Comparison of ENCODE assay signal across 18 cellular contexts in genomic region chr1:157941939-157942338, GRCh38. TPM values are rescaled to one million over a fixed set of nuclear protein-coding genes. Genes with fewer than 3 reads are reported as not detected.
DNase-seq lines count a peak whose midpoint lies in the region; ATAC-seq and TF ChIP-seq lines count a peak whose summit lies in the region.
"Had no signal": no experiment of that assay in that cellular context is flagged by ENCODE, and none has a peak within 500 bp of the region (broad histone marks: within the 10 kb centered on the region; RNA-seq: fewer than 3 reads in every experiment).

No MANE protein-coding gene starts in this region.

- no peaks in the 10 kb centered on the region for H3K27me3 ChIP-seq in right atrium auricular region
- H3K27me3 ChIP-seq: BLaER1 treated with 17β-estradiol and CSF1 and Interleukin-3, amounts not matched to agents 10 nM and 100 nM had no signal

- no peaks in the 10 kb centered on the region for H3K4me1 ChIP-seq in right atrium auricular region
- H3K4me1 ChIP-seq: A549 had no signal

- no peak overlapping the region for H3K27ac ChIP-seq in right atrium auricular region
- H3K27ac ChIP-seq: 22Rv1; A549; BLaER1 treated with 17β-estradiol and CSF1 and Interleukin-3, amounts not matched to agents 10 nM and 100 nM; C4-2B had no signal

- TF ChIP-seq CTCF in right atrium auricular region (IDR thresholded peaks at IDR 0.05): no peak

- ATAC-seq in Right ventricle myocardium inferior (peak; percentile 68), left ventricle myocardium superior (peak; percentile 27), sciatic nerve (peak; percentile 77), GM21528 (IDR thresholded peaks at IDR 0.05; ENCODE audit: low FRiP score, unreplicated experiment) (no peak)
- ATAC-seq: A549; CD8-positive, alpha-beta T cell had no signal

- H3K36me3 ChIP-seq in right atrium auricular region: no peaks in the 10 kb centered on the region
- H3K36me3 ChIP-seq: BLaER1 treated with 17β-estradiol and CSF1 and Interleukin-3, amounts not matched to agents 10 nM and 100 nM had no signal

- no peak overlapping the region for H3K4me3 ChIP-seq in right atrium auricular region
- H3K4me3 ChIP-seq: A549; BLaER1 treated with 17β-estradiol and CSF1 and Interleukin-3, amounts not matched to agents 10 nM and 100 nM had no signal

- intact Hi-C loops in Right ventricle myocardium inferior (cut with DNase I): no loop called here
- intact Hi-C loops in cardiac septum (cut with DNase I): loop anchor here (10.0 kb wide), 1 partner anchor 367 kb away; no protein-coding TSS in a partner anchor
- intact Hi-C loops in left ventricle myocardium superior (cut with micrococcal nuclease): no loop called here
- intact Hi-C loops in sciatic nerve (cut with DNase I): no loop called here

- DNase-seq in Right ventricle myocardium inferior (ENCODE audit: missing footprints) (no peak), cardiac septum (ENCODE audit: low spot score) (no peak), left ventricle myocardium superior (no peak), right atrium auricular region (ENCODE audit: low spot score) (no peak), sciatic nerve (ENCODE audit: low spot score) (no peak)
- DNase-seq: AML-193; Caco-2; Calu3; CD4-positive, alpha-beta T cell; CD8-positive, alpha-beta T cell; DMS79 treated with DMSO at 0.1 percent for 48 hours; GF-D8 had no signal

- H3K9me3 ChIP-seq in right atrium auricular region: no peaks in the 10 kb centered on the region
- H3K9me3 ChIP-seq: A549, Caco-2 had no signal

RNA-seq across cellular contexts. Expression of gene KIRREL1, which starts 51.5 kb away (rescaled TPM):
- total RNA-seq in Right ventricle myocardium inferior: 11.3 TPM
- total RNA-seq in cardiac septum: 10.9 TPM
- total RNA-seq in left ventricle myocardium superior: 10.0 TPM
- total RNA-seq in right atrium auricular region: 10 to 100 TPM; 12.3 to 21.9 TPM
- total RNA-seq in sciatic nerve: 67.8 TPM
- total RNA-seq: B cell; CD4-positive, alpha-beta T cell; CD8-positive, alpha-beta T cell had no signal
